26 cellular contexts compared by ENCODE assay signal in the genomic region with DNA sequence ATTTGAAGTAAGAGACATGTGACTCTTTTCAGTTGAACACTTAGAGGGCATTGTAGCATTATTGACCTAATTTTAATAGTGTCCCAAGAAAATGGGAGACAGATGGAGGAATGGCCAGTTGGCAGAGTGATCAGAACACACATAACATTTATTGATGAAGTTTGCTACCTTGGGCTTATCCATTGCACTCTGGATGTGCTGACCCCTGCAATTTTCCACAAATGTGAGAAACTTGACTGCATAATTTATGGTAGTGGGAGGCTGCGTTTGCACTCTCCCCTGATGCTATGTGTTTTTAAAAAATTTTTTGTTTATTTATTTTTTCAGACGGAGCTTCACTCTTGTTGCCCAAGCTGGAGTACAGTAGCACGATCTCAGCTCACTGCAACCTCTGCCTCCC.
"Had no signal": no experiment of that assay in that cellular context is flagged by ENCODE, and none has a peak within 500 bp of the region (broad histone marks: within the 10 kb centered on the region; RNA-seq: fewer than 3 reads in every experiment).

No MANE protein-coding gene starts in this region.

- DNase-seq: activated CD4-positive, alpha-beta T cell treated with anti-CD3 and anti-CD28 coated beads for 1 hour; activated CD4-positive, alpha-beta T cell treated with anti-CD3 and anti-CD28 coated beads for 4 hours; activated CD4-positive, alpha-beta T cell treated with anti-CD3 and anti-CD28 coated beads, Interleukin-2, amount 10 ng/mL, durations not matched to agents 7 days and 5 days; activated CD4-positive, alpha-beta T cell treated with anti-CD3 and anti-CD28 coated beads, Interleukin-2, amount 50 U/mL, for 4 hours; activated CD8-positive, alpha-beta memory T cell treated with anti-CD3 and anti-CD28 coated beads for 24 hours; activated CD8-positive, alpha-beta T cell treated with anti-CD3 and anti-CD28 coated beads for 36 hours; activated effector memory CD4-positive, alpha-beta T cell treated with Interleukin-2 at 50 U/mL for 16 hours; activated gamma-delta T cell treated with Interleukin-2 at 50 U/mL for 16 hours; activated naive CD4-positive, alpha-beta T cell treated with anti-CD3 and anti-CD28 coated beads, Interleukin-2, amount 50 U/mL, for 16 hours; activated naive CD4-positive, alpha-beta T cell treated with Interleukin-2 at 50 U/mL for 16 hours; activated T-cell treated with anti-CD3 and anti-CD28 coated beads, Interleukin-2, amount 50 U/mL, for 4 hours; amniotic stem cell; anterior cingulate cortex; brain microvascular endothelial cell; dorsolateral prefrontal cortex; effector memory CD4-positive, alpha-beta T cell; endodermal cell; foreskin fibroblast; T-helper 1 cell; T-helper 2 cell had no signal

- H3K9me3 Mint-ChIP-seq: activated CD4-positive, alpha-beta T cell treated with anti-CD3 and anti-CD28 coated beads, Interleukin-2, amount 10 ng/mL, durations not matched to agents 7 days and 5 days; activated CD8-positive, alpha-beta T cell treated with anti-CD3 and anti-CD28 coated beads for 36 hours; activated T-cell treated with anti-CD3 and anti-CD28 coated beads, Interleukin-2, amount 50 U/mL, for 4 hours; activated T-helper 17 cell treated with anti-CD3 and anti-CD28 coated beads, Interleukin-2, amount 50 U/mL, for 72 hours; central memory CD8-positive, alpha-beta T cell; dendritic cell treated with granulocyte-macrophage colony-stimulating factor and Interleukin-4, amounts not matched to agents 40 ng/mL and 50 ng/mL, for 4 days; endodermal cell had no signal

- H3K4me3 Mint-ChIP-seq: activated CD4-positive, alpha-beta T cell treated with anti-CD3 and anti-CD28 coated beads, Interleukin-2, amount 10 ng/mL, durations not matched to agents 7 days and 5 days; activated CD8-positive, alpha-beta T cell treated with anti-CD3 and anti-CD28 coated beads for 36 hours; activated naive CD8-positive, alpha-beta T cell; activated T-cell treated with anti-CD3 and anti-CD28 coated beads, Interleukin-2, amount 50 U/mL, for 4 hours; activated T-helper 17 cell treated with anti-CD3 and anti-CD28 coated beads, Interleukin-2, amount 50 U/mL, for 72 hours; central memory CD8-positive, alpha-beta T cell; dendritic cell treated with granulocyte-macrophage colony-stimulating factor and Interleukin-4, amounts not matched to agents 40 ng/mL and 50 ng/mL, for 4 days; endodermal cell had no signal

- H3K27ac Mint-ChIP-seq: activated CD4-positive, alpha-beta T cell treated with anti-CD3 and anti-CD28 coated beads, Interleukin-2, amount 10 ng/mL, durations not matched to agents 7 days and 5 days; activated CD8-positive, alpha-beta T cell treated with anti-CD3 and anti-CD28 coated beads for 36 hours; activated naive CD8-positive, alpha-beta T cell; activated T-helper 17 cell treated with anti-CD3 and anti-CD28 coated beads, Interleukin-2, amount 50 U/mL, for 72 hours; dendritic cell treated with granulocyte-macrophage colony-stimulating factor and Interleukin-4, amounts not matched to agents 40 ng/mL and 50 ng/mL, for 4 days; endodermal cell had no signal

- H3K27me3 ChIP-seq: brain microvascular endothelial cell, dorsolateral prefrontal cortex had no signal

- H3K4me3 ChIP-seq: coronary artery, dorsolateral prefrontal cortex had no signal

- H3K36me3 ChIP-seq: brain microvascular endothelial cell had no signal

- H3K27ac ChIP-seq: brain microvascular endothelial cell, coronary artery, dorsolateral prefrontal cortex had no signal

- ATAC-seq: activated CD8-positive, alpha-beta T cell treated with anti-CD3 and anti-CD28 coated beads for 36 hours; activated T-cell treated with anti-CD3 and anti-CD28 coated beads, Interleukin-2, amount 50 U/mL, for 4 hours; activated T-helper 17 cell treated with anti-CD3 and anti-CD28 coated beads, Interleukin-2, amount 50 U/mL, for 72 hours; esophagus mucosa had no signal

- H3K27me3 Mint-ChIP-seq: activated CD4-positive, alpha-beta T cell treated with anti-CD3 and anti-CD28 coated beads, Interleukin-2, amount 10 ng/mL, durations not matched to agents 7 days and 5 days; activated CD8-positive, alpha-beta T cell treated with anti-CD3 and anti-CD28 coated beads for 36 hours; activated naive CD8-positive, alpha-beta T cell; activated T-helper 17 cell treated with anti-CD3 and anti-CD28 coated beads, Interleukin-2, amount 50 U/mL, for 72 hours; central memory CD8-positive, alpha-beta T cell; dendritic cell treated with granulocyte-macrophage colony-stimulating factor and Interleukin-4, amounts not matched to agents 40 ng/mL and 50 ng/mL, for 4 days had no signal
